1 cellular context compared by ENCODE assay signal in the genomic region with DNA sequence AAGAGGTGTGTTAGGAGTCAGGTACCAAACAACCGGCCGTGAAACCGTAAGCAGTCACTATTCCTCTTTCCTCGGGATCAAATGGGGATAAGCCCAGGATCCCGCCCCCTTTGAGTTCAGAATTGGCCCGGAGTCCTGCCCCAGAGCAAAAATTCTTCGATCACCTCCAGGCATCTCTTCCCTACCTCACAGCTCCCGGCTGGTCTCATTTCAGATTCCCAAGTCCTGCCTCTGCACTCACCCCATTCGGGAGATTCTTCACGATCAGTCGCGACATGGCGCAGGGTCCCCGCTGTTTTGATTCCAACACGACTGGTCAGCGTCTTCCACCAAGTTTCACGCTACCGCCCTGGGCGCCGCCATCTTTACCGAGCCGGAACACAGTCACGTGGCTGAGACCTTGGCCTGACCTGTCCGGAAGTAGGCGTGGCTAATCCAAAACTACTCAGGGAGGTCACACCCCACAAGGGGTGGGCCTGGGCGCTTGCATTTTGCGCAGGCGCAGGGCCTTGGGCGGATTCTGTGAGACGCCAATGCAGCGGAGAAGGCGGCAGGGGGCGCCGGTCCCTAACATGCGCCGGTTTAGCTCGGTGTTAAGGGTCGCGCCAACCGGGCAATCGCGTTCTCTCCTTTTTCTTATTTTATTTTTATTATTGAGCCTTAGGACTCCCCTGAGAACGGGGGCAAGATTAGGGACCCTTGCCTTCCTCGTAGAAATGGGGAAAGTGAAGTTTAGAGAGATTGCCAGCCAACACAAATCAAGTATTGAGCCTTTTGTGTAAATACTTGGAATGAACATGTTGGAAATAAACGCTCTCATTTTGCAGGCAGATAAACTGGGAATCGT.
TF ChIP-seq lines count a peak whose summit lies in the region.

A gene with protein sequence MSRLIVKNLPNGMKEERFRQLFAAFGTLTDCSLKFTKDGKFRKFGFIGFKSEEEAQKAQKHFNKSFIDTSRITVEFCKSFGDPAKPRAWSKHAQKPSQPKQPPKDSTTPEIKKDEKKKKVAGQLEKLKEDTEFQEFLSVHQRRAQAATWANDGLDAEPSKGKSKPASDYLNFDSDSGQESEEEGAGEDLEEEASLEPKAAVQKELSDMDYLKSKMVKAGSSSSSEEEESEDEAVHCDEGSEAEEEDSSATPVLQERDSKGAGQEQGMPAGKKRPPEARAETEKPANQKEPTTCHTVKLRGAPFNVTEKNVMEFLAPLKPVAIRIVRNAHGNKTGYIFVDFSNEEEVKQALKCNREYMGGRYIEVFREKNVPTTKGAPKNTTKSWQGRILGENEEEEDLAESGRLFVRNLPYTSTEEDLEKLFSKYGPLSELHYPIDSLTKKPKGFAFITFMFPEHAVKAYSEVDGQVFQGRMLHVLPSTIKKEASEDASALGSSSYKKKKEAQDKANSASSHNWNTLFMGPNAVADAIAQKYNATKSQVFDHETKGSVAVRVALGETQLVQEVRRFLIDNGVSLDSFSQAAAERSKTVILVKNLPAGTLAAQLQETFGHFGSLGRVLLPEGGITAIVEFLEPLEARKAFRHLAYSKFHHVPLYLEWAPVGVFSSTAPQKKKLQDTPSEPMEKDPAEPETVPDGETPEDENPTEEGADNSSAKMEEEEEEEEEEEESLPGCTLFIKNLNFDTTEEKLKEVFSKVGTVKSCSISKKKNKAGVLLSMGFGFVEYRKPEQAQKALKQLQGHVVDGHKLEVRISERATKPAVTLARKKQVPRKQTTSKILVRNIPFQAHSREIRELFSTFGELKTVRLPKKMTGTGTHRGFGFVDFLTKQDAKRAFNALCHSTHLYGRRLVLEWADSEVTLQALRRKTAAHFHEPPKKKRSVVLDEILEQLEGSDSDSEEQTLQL (minus strand): TSS at position 375 of the 847 bp plus-strand sequence. CDS start 98 bp downstream, at position 277.

TF ChIP-seq in HepG2, 621 proteins besides CTCF, POLR2A, EP300 and RAD21 (continued from another document and continues in another):
- TF ChIP-seq, protein P1, sequence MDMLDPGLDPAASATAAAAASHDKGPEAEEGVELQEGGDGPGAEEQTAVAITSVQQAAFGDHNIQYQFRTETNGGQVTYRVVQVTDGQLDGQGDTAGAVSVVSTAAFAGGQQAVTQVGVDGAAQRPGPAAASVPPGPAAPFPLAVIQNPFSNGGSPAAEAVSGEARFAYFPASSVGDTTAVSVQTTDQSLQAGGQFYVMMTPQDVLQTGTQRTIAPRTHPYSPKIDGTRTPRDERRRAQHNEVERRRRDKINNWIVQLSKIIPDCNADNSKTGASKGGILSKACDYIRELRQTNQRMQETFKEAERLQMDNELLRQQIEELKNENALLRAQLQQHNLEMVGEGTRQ (IDR thresholded peaks at IDR 0.05; ENCODE audit: low read depth, low read length) = peak; percentile 89
- TF ChIP-seq, protein P1 (CRISPR knock-in tag; IDR thresholded peaks at IDR 0.05; ENCODE audit: borderline replicate concordance) = peak; percentile 99
- TF ChIP-seq, protein P2, sequence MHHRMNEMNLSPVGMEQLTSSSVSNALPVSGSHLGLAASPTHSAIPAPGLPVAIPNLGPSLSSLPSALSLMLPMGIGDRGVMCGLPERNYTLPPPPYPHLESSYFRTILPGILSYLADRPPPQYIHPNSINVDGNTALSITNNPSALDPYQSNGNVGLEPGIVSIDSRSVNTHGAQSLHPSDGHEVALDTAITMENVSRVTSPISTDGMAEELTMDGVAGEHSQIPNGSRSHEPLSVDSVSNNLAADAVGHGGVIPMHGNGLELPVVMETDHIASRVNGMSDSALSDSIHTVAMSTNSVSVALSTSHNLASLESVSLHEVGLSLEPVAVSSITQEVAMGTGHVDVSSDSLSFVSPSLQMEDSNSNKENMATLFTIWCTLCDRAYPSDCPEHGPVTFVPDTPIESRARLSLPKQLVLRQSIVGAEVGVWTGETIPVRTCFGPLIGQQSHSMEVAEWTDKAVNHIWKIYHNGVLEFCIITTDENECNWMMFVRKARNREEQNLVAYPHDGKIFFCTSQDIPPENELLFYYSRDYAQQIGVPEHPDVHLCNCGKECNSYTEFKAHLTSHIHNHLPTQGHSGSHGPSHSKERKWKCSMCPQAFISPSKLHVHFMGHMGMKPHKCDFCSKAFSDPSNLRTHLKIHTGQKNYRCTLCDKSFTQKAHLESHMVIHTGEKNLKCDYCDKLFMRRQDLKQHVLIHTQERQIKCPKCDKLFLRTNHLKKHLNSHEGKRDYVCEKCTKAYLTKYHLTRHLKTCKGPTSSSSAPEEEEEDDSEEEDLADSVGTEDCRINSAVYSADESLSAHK (CRISPR knock-in tag; IDR thresholded peaks at IDR 0.05; ENCODE audit: borderline replicate concordance) = no peak
- peak; percentile 33; the same call in 1 of the 2 replicates for TF ChIP-seq NFKB2 (CRISPR knock-in tag; IDR thresholded peaks at IDR 0.05; ENCODE audit: borderline replicate concordance)
- TF ChIP-seq NR2F2 (IDR thresholded peaks at IDR 0.05; ENCODE audit: borderline replicate concordance, low read depth) = no peak
- peak; percentile 92; the same call in 1 of the 2 replicates for TF ChIP-seq ZNF44 (CRISPR knock-in tag; IDR thresholded peaks at IDR 0.05)
- no peak for TF ChIP-seq HMGA1 (CRISPR knock-in tag; conservative IDR thresholded peaks at IDR 0.05)
- TF ChIP-seq ZBTB40 (IDR thresholded peaks at IDR 0.05) = no peak
- TF ChIP-seq ZBTB40 (CRISPR knock-in tag; IDR thresholded peaks at IDR 0.05) = no peak
- TF ChIP-seq RBM39 (IDR thresholded peaks at IDR 0.05; ENCODE audit: low read depth, low read length, poor library complexity, severe bottlenecking) = peak; percentile 63
- TF ChIP-seq ZFP36L1 (CRISPR knock-in tag; IDR thresholded peaks at IDR 0.05) = no peak
- 0 out of 2 replicates have a peak, but pooled peaks have one; percentile 31 for TF ChIP-seq KLF6 (CRISPR knock-in tag; IDR thresholded peaks at IDR 0.05)
- TF ChIP-seq REST (IDR thresholded peaks at IDR 0.05; ENCODE audit: borderline replicate concordance in 1 of 2, low read depth in 1 of 2, low read length in 2 of 2) = no peak
- no peak for TF ChIP-seq ZNF652 (CRISPR knock-in tag; IDR thresholded peaks at IDR 0.05; ENCODE audit: borderline replicate concordance, low read depth)
- TF ChIP-seq SALL1 (CRISPR knock-in tag; IDR thresholded peaks at IDR 0.05) = peak; percentile 86
- no peak for TF ChIP-seq HES4 (CRISPR knock-in tag; IDR thresholded peaks at IDR 0.05; ENCODE audit: borderline replicate concordance)
- TF ChIP-seq, protein P3, sequence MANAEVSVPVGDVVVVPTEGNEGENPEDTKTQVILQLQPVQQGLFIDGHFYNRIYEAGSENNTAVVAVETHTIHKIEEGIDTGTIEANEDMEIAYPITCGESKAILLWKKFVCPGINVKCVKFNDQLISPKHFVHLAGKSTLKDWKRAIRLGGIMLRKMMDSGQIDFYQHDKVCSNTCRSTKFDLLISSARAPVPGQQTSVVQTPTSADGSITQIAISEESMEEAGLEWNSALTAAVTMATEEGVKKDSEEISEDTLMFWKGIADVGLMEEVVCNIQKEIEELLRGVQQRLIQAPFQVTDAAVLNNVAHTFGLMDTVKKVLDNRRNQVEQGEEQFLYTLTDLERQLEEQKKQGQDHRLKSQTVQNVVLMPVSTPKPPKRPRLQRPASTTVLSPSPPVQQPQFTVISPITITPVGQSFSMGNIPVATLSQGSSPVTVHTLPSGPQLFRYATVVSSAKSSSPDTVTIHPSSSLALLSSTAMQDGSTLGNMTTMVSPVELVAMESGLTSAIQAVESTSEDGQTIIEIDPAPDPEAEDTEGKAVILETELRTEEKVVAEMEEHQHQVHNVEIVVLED (CRISPR knock-in tag; IDR thresholded peaks at IDR 0.05; ENCODE audit: borderline replicate concordance) = peak; percentile 26; the same call in 1 of the 2 replicates
- 0 out of 2 replicates have a peak, but pooled peaks have one; percentile 47 for TF ChIP-seq ZFP37 (CRISPR knock-in tag; IDR thresholded peaks at IDR 0.05; ENCODE audit: borderline replicate concordance)
- TF ChIP-seq, protein P4, sequence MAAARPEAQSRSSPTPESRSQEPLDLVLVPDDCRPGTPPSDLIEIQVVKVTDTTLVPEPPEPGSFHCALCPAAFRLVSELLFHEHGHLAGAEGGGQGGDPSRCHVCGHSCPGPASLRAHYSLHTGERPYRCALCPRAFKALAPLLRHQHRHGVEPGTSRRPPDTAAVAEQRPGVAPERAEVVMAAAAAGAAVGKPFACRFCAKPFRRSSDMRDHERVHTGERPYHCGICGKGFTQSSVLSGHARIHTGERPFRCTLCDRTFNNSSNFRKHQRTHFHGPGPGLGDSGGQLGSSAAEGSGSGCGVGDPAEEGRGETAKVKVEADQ (CRISPR knock-in tag; IDR thresholded peaks at IDR 0.05; ENCODE audit: borderline replicate concordance) = peak; percentile 49; the same call in 1 of the 2 replicates
